In the genomic region with DNA sequence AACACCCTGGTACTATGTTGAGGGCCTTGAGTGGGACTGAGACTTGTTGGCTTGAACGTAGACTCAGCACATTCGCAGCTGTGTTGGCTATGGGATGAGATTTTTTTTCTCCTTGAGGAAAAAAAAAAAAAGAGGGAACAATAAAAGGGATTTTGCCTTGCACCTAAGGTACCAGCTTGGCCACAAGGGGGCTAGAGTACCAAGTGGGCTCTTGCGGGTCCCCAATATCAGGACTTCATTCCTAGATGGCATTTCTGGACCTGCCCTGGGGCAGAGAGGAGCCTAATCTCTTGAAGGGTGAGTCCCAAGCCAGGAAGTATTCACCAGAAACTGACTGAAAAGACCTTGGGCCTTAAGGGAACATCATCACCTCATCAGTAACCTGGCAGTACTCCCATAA, we compare ENCODE assay signal across 1 cellular context.
TF ChIP-seq lines count a peak whose summit lies in the region.

No MANE protein-coding gene starts in this region.

TF ChIP-seq in GM23338, 12 proteins besides CTCF, POLR2A, EP300 and RAD21 (continued from another document):
- TF ChIP-seq, protein P1, sequence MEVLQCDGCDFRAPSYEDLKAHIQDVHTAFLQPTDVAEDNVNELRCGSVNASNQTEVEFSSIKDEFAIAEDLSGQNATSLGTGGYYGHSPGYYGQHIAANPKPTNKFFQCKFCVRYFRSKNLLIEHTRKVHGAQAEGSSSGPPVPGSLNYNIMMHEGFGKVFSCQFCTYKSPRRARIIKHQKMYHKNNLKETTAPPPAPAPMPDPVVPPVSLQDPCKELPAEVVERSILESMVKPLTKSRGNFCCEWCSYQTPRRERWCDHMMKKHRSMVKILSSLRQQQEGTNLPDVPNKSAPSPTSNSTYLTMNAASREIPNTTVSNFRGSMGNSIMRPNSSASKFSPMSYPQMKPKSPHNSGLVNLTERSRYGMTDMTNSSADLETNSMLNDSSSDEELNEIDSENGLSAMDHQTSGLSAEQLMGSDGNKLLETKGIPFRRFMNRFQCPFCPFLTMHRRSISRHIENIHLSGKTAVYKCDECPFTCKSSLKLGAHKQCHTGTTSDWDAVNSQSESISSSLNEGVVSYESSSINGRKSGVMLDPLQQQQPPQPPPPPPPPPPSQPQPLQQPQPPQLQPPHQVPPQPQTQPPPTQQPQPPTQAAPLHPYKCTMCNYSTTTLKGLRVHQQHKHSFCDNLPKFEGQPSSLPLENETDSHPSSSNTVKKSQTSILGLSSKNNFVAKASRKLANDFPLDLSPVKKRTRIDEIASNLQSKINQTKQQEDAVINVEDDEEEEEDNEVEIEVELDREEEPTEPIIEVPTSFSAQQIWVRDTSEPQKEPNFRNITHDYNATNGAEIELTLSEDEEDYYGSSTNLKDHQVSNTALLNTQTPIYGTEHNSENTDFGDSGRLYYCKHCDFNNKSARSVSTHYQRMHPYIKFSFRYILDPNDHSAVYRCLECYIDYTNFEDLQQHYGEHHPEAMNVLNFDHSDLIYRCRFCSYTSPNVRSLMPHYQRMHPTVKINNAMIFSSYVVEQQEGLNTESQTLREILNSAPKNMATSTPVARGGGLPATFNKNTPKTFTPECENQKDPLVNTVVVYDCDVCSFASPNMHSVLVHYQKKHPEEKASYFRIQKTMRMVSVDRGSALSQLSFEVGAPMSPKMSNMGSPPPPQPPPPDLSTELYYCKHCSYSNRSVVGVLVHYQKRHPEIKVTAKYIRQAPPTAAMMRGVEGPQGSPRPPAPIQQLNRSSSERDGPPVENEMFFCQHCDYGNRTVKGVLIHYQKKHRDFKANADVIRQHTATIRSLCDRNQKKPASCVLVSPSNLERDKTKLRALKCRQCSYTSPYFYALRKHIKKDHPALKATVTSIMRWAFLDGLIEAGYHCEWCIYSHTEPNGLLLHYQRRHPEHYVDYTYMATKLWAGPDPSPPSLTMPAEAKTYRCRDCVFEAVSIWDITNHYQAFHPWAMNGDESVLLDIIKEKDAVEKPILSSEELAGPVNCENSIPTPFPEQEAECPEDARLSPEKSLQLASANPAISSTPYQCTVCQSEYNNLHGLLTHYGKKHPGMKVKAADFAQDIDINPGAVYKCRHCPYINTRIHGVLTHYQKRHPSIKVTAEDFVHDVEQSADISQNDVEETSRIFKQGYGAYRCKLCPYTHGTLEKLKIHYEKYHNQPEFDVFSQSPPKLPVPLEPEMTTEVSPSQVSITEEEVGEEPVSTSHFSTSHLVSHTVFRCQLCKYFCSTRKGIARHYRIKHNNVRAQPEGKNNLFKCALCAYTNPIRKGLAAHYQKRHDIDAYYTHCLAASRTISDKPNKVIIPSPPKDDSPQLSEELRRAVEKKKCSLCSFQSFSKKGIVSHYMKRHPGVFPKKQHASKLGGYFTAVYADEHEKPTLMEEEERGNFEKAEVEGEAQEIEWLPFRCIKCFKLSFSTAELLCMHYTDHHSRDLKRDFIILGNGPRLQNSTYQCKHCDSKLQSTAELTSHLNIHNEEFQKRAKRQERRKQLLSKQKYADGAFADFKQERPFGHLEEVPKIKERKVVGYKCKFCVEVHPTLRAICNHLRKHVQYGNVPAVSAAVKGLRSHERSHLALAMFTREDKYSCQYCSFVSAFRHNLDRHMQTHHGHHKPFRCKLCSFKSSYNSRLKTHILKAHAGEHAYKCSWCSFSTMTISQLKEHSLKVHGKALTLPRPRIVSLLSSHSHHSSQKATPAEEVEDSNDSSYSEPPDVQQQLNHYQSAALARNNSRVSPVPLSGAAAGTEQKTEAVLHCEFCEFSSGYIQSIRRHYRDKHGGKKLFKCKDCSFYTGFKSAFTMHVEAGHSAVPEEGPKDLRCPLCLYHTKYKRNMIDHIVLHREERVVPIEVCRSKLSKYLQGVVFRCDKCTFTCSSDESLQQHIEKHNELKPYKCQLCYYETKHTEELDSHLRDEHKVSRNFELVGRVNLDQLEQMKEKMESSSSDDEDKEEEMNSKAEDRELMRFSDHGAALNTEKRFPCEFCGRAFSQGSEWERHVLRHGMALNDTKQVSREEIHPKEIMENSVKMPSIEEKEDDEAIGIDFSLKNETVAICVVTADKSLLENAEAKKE (CRISPR knock-in tag; IDR thresholded peaks at IDR 0.05), result no peak
- TF ChIP-seq, protein P2, sequence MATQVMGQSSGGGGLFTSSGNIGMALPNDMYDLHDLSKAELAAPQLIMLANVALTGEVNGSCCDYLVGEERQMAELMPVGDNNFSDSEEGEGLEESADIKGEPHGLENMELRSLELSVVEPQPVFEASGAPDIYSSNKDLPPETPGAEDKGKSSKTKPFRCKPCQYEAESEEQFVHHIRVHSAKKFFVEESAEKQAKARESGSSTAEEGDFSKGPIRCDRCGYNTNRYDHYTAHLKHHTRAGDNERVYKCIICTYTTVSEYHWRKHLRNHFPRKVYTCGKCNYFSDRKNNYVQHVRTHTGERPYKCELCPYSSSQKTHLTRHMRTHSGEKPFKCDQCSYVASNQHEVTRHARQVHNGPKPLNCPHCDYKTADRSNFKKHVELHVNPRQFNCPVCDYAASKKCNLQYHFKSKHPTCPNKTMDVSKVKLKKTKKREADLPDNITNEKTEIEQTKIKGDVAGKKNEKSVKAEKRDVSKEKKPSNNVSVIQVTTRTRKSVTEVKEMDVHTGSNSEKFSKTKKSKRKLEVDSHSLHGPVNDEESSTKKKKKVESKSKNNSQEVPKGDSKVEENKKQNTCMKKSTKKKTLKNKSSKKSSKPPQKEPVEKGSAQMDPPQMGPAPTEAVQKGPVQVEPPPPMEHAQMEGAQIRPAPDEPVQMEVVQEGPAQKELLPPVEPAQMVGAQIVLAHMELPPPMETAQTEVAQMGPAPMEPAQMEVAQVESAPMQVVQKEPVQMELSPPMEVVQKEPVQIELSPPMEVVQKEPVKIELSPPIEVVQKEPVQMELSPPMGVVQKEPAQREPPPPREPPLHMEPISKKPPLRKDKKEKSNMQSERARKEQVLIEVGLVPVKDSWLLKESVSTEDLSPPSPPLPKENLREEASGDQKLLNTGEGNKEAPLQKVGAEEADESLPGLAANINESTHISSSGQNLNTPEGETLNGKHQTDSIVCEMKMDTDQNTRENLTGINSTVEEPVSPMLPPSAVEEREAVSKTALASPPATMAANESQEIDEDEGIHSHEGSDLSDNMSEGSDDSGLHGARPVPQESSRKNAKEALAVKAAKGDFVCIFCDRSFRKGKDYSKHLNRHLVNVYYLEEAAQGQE (IDR thresholded peaks at IDR 0.05; ENCODE audit: unreplicated experiment), result no peak
- TF ChIP-seq CREB1 (CRISPR knock-in tag; IDR thresholded peaks at IDR 0.05; ENCODE audit: low read depth) (no peak), NANOG (IDR thresholded peaks at IDR 0.05; ENCODE audit: borderline replicate concordance) (no peak)
- TF ChIP-seq, protein P3, sequence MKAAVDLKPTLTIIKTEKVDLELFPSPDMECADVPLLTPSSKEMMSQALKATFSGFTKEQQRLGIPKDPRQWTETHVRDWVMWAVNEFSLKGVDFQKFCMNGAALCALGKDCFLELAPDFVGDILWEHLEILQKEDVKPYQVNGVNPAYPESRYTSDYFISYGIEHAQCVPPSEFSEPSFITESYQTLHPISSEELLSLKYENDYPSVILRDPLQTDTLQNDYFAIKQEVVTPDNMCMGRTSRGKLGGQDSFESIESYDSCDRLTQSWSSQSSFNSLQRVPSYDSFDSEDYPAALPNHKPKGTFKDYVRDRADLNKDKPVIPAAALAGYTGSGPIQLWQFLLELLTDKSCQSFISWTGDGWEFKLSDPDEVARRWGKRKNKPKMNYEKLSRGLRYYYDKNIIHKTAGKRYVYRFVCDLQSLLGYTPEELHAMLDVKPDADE (IDR thresholded peaks at IDR 0.05), result no peak
